8 cellular contexts compared by ENCODE assay signal in genomic region chr1:72282271-72282656, GRCh38. TPM values are rescaled to one million over a fixed set of nuclear protein-coding genes. Genes with fewer than 3 reads are reported as not detected.
A peak's percentile ranks its signal among the peaks of the same experiment; 100 is the strongest.
DNase-seq lines count a peak whose midpoint lies in the region; ATAC-seq and TF ChIP-seq lines count a peak whose summit lies in the region.

Gene NEGR1, minus strand, starts transcription at chr1:72282539.

- H3K4me1 ChIP-seq in ectodermal cell (ENCODE audit: control insufficient read depth, insufficient read depth, low read length): peaks cover 8% of the 10 kb centered on the region
- peaks cover 25% of the 10 kb centered on the region for H3K4me1 ChIP-seq in lower lobe of right lung
- H3K4me1 ChIP-seq in stomach smooth muscle (ENCODE audit: control insufficient read depth, insufficient read depth, low read length): peaks cover 13% of the 10 kb centered on the region

- in situ Hi-C loops in SK-MEL-5 (cut with HindIII; ENCODE audit: low pct_unique_long_range_greater_than_20kb, low sequenced_read_pairs): no loop called here

- H3K27me3 ChIP-seq in AG04450 (ENCODE audit: control insufficient read depth, insufficient read depth, low read length) (no peaks in the 10 kb centered on the region), H7 (ENCODE audit: control insufficient read depth, insufficient read depth, low read length) (peaks cover 30% of the 10 kb centered on the region), ectodermal cell (ENCODE audit: control insufficient read depth, insufficient read depth, low read length, poor library complexity, severe bottlenecking) (peaks cover 32% of the 10 kb centered on the region), lower lobe of right lung (ENCODE audit: low read depth) (no peaks in the 10 kb centered on the region), stomach smooth muscle (ENCODE audit: control insufficient read depth in 1 of 2, insufficient read depth in 2 of 2, low read length in 2 of 2) (no peaks in the 10 kb centered on the region)

- H3K4me3 ChIP-seq in AG04450 (ENCODE audit: low read depth, low read length) (peak within 1 kb of the TSS; percentile 84), H7 (ENCODE audit: insufficient read depth, low read depth, low read length) (peak within 1 kb of the TSS; percentile 78), ectodermal cell (ENCODE audit: insufficient read depth, low read depth, low read length) (peak within 1 kb of the TSS; percentile 68), lower lobe of right lung (peak within 1 kb of the TSS; percentile 75), stomach smooth muscle (ENCODE audit: low read length in 2 of 2) (peak within 1 kb of the TSS; percentile 95 to 99)

- CTCF ChIA-PET in AG04450 (lab: Charles Lee): interaction anchor here (0.6 kb wide), 1 partner anchor 296 kb away, joined by 4 read pairs; no protein-coding TSS in a partner anchor

- intact Hi-C loops in lower lobe of right lung (cut with DNase I): no loop called here

- POLR2A ChIA-PET in AG04450 (lab: Yijun Ruan, JAX): no interaction called here

- no peak for TF ChIP-seq CTCF in AG04450 (IDR thresholded peaks at IDR 0.05; ENCODE audit: low read depth, low read length)
- no peak for TF ChIP-seq CTCF in lower lobe of right lung (IDR thresholded peaks at IDR 0.05)

- H3K27ac ChIP-seq in AG04450 (ENCODE audit: low read depth, low read length) (peak within 1 kb of the TSS; percentile 98), ectodermal cell (ENCODE audit: insufficient read depth, low read depth, low read length, poor library complexity, severe bottlenecking) (peak within 1 kb of the TSS; percentile 86), lower lobe of right lung (peak within 1 kb of the TSS; percentile 90), stomach smooth muscle (ENCODE audit: low read length) (peak within 1 kb of the TSS; percentile 97)

- peak; percentile 38 for DNase-seq in AG04450 (ENCODE audit: low read depth, low spot score)
- peak; percentile 55 for DNase-seq in H7
- peak; percentile 3 for DNase-seq in SK-MEL-5 (ENCODE audit: low read depth, low spot score)
- DNase-seq in lower lobe of right lung: peak; percentile 60

- H3K9me3 ChIP-seq in AG04450 (ENCODE audit: control insufficient read depth, insufficient read depth, low read length) (no peaks in the 10 kb centered on the region; the same call in 1 of the 2 replicates), ectodermal cell (ENCODE audit: control insufficient read depth, low read length) (no peaks in the 10 kb centered on the region), lower lobe of right lung (no peaks in the 10 kb centered on the region), stomach smooth muscle (ENCODE audit: control insufficient read depth in 2 of 2, low read length in 2 of 2) (no peaks in the 10 kb centered on the region)

- ATAC-seq in lower lobe of right lung (peak; percentile 20 to 31), GM19324 (IDR thresholded peaks at IDR 0.05; ENCODE audit: low FRiP score, unreplicated experiment) (no peak), GM21367 (IDR thresholded peaks at IDR 0.05; ENCODE audit: unreplicated experiment) (no peak)

- WGBS in ectodermal cell, 2 experiments: 1 to 2% methylated on average over 13 to 14 of the region's 18 CpGs

- no peaks in the 10 kb centered on the region for H3K36me3 ChIP-seq in H7 (replicated peaks; ENCODE audit: control insufficient read depth, insufficient read depth, low read length)
- no peaks in the 10 kb centered on the region for H3K36me3 ChIP-seq in ectodermal cell (ENCODE audit: control insufficient read depth, insufficient read depth, low read length)
- H3K36me3 ChIP-seq in lower lobe of right lung: no peaks in the 10 kb centered on the region
- H3K36me3 ChIP-seq in stomach smooth muscle (ENCODE audit: control insufficient read depth in 2 of 2, insufficient read depth in 2 of 2, low read length in 2 of 2): no peaks in the 10 kb centered on the region

- peak within 1 kb of the TSS; percentile 79 to 93 for H3K9ac ChIP-seq in stomach smooth muscle (ENCODE audit: low read length in 2 of 2)

RNA-seq across cellular contexts. Expression of gene NEGR1, which starts in this region (rescaled TPM):
- polyA plus RNA-seq in AG04450 (2011; rRNA removed): 9.8 and 11.3 TPM in 2 replicates
- 15.2 and 25.2 TPM in 2 replicates for polyA minus RNA-seq in AG04450 (2011; rRNA and poly(A)+ RNA removed)
- 2.1 and 3.1 TPM in 2 replicates for total RNA-seq in H7 (2014; rRNA removed; shearing (Covaris generic))
- total RNA-seq in SK-MEL-5 (2014; rRNA removed; shearing (Covaris generic)): not detected in 2 replicates
- 0.02 and 0.08 TPM in 2 replicates for polyA plus RNA-seq in SK-MEL-5 (2015; cell fraction: cytosol; rRNA removed)
- not detected in 2 replicates for polyA plus RNA-seq in SK-MEL-5 (2015; cell fraction: nucleus; rRNA removed)
- polyA plus RNA-seq in ectodermal cell (2013, experiment 1 of 4): 0.67 TPM
- 0.71 TPM for polyA plus RNA-seq in ectodermal cell (2013, experiment 2 of 4)
- 1.1 TPM for polyA plus RNA-seq in ectodermal cell (2013, experiment 3 of 4)
- 1.1 TPM for polyA plus RNA-seq in ectodermal cell (2013, experiment 4 of 4)
- total RNA-seq in lower lobe of right lung: 18.1 TPM

Comparison
In these comparisons a context has a peak if more than half of its experiments do, and no peak if none do; other contexts are left out.
1. Peak in DNase-seq in SK-MEL-5; RNA of the gene not detected or under 1 TPM.
2. DNase-seq: peak in every context shown above with its lines; median percentile 60 in lower lobe of right lung; 55 in H7; 38 in AG04450; 3 in SK-MEL-5.
3. ATAC-seq: peak in lower lobe of right lung (2 of 2); none in GM19324 (single experiment) and GM21367 (single experiment).
4. Peak in every context shown above with its lines, with median percentiles within 50 percentile points of each other: H3K27ac ChIP-seq and H3K4me3 ChIP-seq.